Comparison of ENCODE assay signal across 28 cellular contexts in genomic region chr2:69940691-69941090, GRCh38. TPM values are rescaled to one million over a fixed set of nuclear protein-coding genes. Genes with fewer than 3 reads are reported as not detected.
"Had no signal": no experiment of that assay in that cellular context is flagged by ENCODE, and none has a peak within 500 bp of the region (broad histone marks: within the 10 kb centered on the region; RNA-seq: fewer than 3 reads in every experiment).

No MANE protein-coding gene starts in this region.

- H3K4me3 Mint-ChIP-seq: activated CD4-positive, alpha-beta memory T cell treated with anti-CD3 and anti-CD28 coated beads, Interleukin-2, amount 10 ng/mL, durations not matched to agents 7 days and 5 days; activated CD8-positive, alpha-beta memory T cell treated with anti-CD3 and anti-CD28 coated beads, Interleukin-2, amount 10 ng/mL, durations not matched to agents 7 days and 5 days; activated naive CD8-positive, alpha-beta T cell treated with anti-CD3 and anti-CD28 coated beads, Interleukin-2, amount 10 ng/mL, durations not matched to agents 7 days and 5 days had no signal

- H3K27me3 Mint-ChIP-seq: activated CD4-positive, alpha-beta memory T cell treated with anti-CD3 and anti-CD28 coated beads, Interleukin-2, amount 10 ng/mL, durations not matched to agents 7 days and 5 days; activated CD8-positive, alpha-beta memory T cell treated with anti-CD3 and anti-CD28 coated beads, Interleukin-2, amount 10 ng/mL, durations not matched to agents 7 days and 5 days; activated naive CD8-positive, alpha-beta T cell treated with anti-CD3 and anti-CD28 coated beads, Interleukin-2, amount 10 ng/mL, durations not matched to agents 7 days and 5 days had no signal

- FAIRE-seq: TTC549 had no signal

- H3K4me3 ChIP-seq: ascending aorta, breast epithelium, SJCRH30, SK-N-MC had no signal

- H3K36me3 ChIP-seq: SJCRH30 had no signal

- H3K27ac Mint-ChIP-seq: activated CD4-positive, alpha-beta memory T cell treated with anti-CD3 and anti-CD28 coated beads, Interleukin-2, amount 10 ng/mL, durations not matched to agents 7 days and 5 days; activated CD8-positive, alpha-beta memory T cell treated with anti-CD3 and anti-CD28 coated beads, Interleukin-2, amount 10 ng/mL, durations not matched to agents 7 days and 5 days; activated naive CD8-positive, alpha-beta T cell treated with anti-CD3 and anti-CD28 coated beads, Interleukin-2, amount 10 ng/mL, durations not matched to agents 7 days and 5 days had no signal

- H3K9me3 Mint-ChIP-seq: activated CD4-positive, alpha-beta memory T cell treated with anti-CD3 and anti-CD28 coated beads, Interleukin-2, amount 10 ng/mL, durations not matched to agents 7 days and 5 days; activated naive CD8-positive, alpha-beta T cell treated with anti-CD3 and anti-CD28 coated beads, Interleukin-2, amount 10 ng/mL, durations not matched to agents 7 days and 5 days had no signal

- DNase-seq: activated CD4-positive, alpha-beta memory T cell treated with anti-CD3 and anti-CD28 coated beads, Interleukin-2, amount 10 ng/mL, durations not matched to agents 7 days and 5 days; activated CD4-positive, alpha-beta T cell treated with anti-CD3 and anti-CD28 coated beads for 48 hours; activated CD8-positive, alpha-beta memory T cell treated with anti-CD3 and anti-CD28 coated beads for 24 hours; activated CD8-positive, alpha-beta memory T cell treated with anti-CD3 and anti-CD28 coated beads, Interleukin-2, amount 10 ng/mL, durations not matched to agents 7 days and 5 days; activated CD8-positive, alpha-beta memory T cell treated with anti-CD3 and anti-CD28 coated beads, Interleukin-2, amount 50 U/mL, for 48 hours; activated effector memory CD4-positive, alpha-beta T cell treated with Interleukin-2 at 50 U/mL for 16 hours; activated naive CD4-positive, alpha-beta T cell treated with anti-CD3 and anti-CD28 coated beads, Interleukin-2, amount 50 U/mL, for 16 hours; activated naive CD8-positive, alpha-beta T cell treated with anti-CD3 and anti-CD28 coated beads, Interleukin-2, amount 10 ng/mL, durations not matched to agents 7 days and 5 days; activated T-cell treated with anti-CD3 and anti-CD28 coated beads, Interleukin-2, amount 50 U/mL, for 48 hours; amygdala; Kasumi-1; MM.1S; MV-4-11; NCI-H1092; NCI-H1436 treated with DMSO at 0.1 percent for 48 hours; NCI-H1694 treated with DMSO at 0.1 percent for 48 hours; NCI-H2029; NCI-H345; NCI-H524 treated with DMSO at 0.1 percent for 48 hours; SHP77; SJCRH30 had no signal

- H3K27ac ChIP-seq: ascending aorta, breast epithelium, SJCRH30, SK-N-MC had no signal

- H3K4me1 ChIP-seq: ascending aorta, breast epithelium, SJCRH30 had no signal

- H3K9me3 ChIP-seq: ascending aorta, breast epithelium, SJCRH30 had no signal

- H3K27me3 ChIP-seq: ascending aorta, breast epithelium, SJCRH30 had no signal

- ATAC-seq: activated CD4-positive, CD25-positive, alpha-beta regulatory T cell treated with anti-CD3 and anti-CD28 coated beads, Interleukin-2, amount 50 U/mL, for 24 hours; activated CD8-positive, alpha-beta memory T cell treated with anti-CD3 and anti-CD28 coated beads, Interleukin-2, amount 10 ng/mL, durations not matched to agents 7 days and 5 days; Panc1 had no signal

RNA-seq across cellular contexts. Expression of gene ASPRV1, which starts 20.7 kb away (rescaled TPM):
- total RNA-seq: NCI-H460 had no signal
